14 cellular contexts compared by ENCODE assay signal in the genomic region with DNA sequence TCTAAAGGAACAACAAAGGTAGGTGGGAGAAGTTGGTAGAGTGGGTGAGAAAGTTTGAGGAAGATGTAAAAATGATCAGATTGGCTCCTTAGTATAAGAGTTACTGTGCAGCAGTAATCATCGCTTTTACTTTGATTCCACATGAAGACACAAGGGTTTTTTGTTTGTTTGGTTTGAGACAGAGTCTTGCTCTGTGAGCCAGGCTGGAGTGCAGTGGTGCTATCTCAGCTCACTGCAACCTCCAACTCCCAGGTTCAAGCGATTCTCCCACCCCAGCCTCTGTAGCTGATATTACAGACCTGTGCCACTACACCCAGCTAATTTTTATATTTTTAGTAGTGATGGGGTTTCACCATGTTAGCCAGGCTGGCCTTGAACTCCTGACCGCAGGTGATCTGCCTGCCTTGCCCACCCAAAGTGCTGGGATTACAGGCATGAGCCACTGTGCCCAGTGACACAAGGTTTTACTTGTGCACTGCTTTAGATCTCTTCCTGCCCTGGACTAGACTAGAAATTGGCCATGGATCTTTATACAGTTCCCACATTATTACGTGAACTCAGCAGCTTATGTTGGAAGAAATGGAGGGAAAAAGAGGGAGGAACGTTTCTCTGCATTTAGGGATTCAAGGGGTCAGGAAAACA. TPM values are rescaled to one million over a fixed set of nuclear protein-coding genes. Genes with fewer than 3 reads are reported as not detected.
DNase-seq lines count a peak whose midpoint lies in the region; ATAC-seq and TF ChIP-seq lines count a peak whose summit lies in the region.
"Had no signal": no experiment of that assay in that cellular context is flagged by ENCODE, and none has a peak within 500 bp of the region (broad histone marks: within the 10 kb centered on the region; RNA-seq: fewer than 3 reads in every experiment).

No MANE protein-coding gene starts in this region.

- H3K4me1 ChIP-seq in Panc1 (ENCODE audit: control insufficient read depth, insufficient read depth, low read length) (peaks cover 24% of the 10 kb centered on the region), vagina (peaks cover 94% of the 10 kb centered on the region)

- no peaks in the 10 kb centered on the region for H3K27me3 Mint-ChIP-seq in T-helper 2 cell treated with Interferon-gamma antibody and Interleukin-4, amounts not matched to agents 5 μg/mL and 100 μg/mL, for 36 hours (ENCODE audit: low read depth)
- H3K27me3 Mint-ChIP-seq: activated B cell treated with CpG ODN at 0.5 μM for 24 hours had no signal

- H3K36me3 Mint-ChIP-seq in T-helper 2 cell treated with Interferon-gamma antibody and Interleukin-4, amounts not matched to agents 5 μg/mL and 100 μg/mL, for 36 hours (ENCODE audit: low read depth): peaks cover 15% of the 10 kb centered on the region

- no peaks in the 10 kb centered on the region for H3K9me3 Mint-ChIP-seq in T-helper 2 cell treated with Interferon-gamma antibody and Interleukin-4, amounts not matched to agents 5 μg/mL and 100 μg/mL, for 36 hours
- H3K9me3 Mint-ChIP-seq: activated B cell treated with CpG ODN at 0.5 μM for 24 hours, CD14-positive monocyte, nephron had no signal

- H3K4me3 ChIP-seq in Panc1 (ENCODE audit: low read depth in 2 of 2, low read length in 2 of 2) (no peak overlapping the region), vagina (no peak overlapping the region)

- BruUV-seq in Panc1 (replicated peaks; lab: Mats Ljungman, UMichigan): no TSS peak

- DNase-seq in T-helper 2 cell treated with Interferon-gamma antibody and Interleukin-4, amounts not matched to agents 5 μg/mL and 100 μg/mL, for 36 hours (ENCODE audit: low spot score): no peak
- DNase-seq in T-helper 2 cell (no peak), Panc1 (ENCODE audit: low read depth, low spot score) (no peak), putamen (ENCODE audit: low spot score) (peak; percentile 3), NCI-H146 (lab: John Stamatoyannopoulos, UW) (no peak), vagina (ENCODE audit: extremely low spot score in 2 of 2) (no peak)
- DNase-seq: activated B cell treated with CpG ODN at 0.5 μM for 24 hours; central memory CD4-positive, alpha-beta T cell; GOT3; stimulated activated CD4-positive, alpha-beta T cell treated with anti-CD3 and anti-CD28 coated beads, Interleukin-15, amount 100 ng/mL, for 24 hours had no signal

- POLR2A ChIA-PET in Panc1 (lab: Charles Lee): interaction anchor here (0.6 kb wide), 1 partner anchor 11 kb away, joined by 4 read pairs; a partner anchor contains a TSS

- in situ Hi-C loops in Panc1 (cut with HindIII; ENCODE audit: low pct_unique_long_range_greater_than_20kb, low sequenced_read_pairs): no loop called here

- intact Hi-C loops in Panc1 (cut with micrococcal nuclease; ENCODE audit: unreplicated experiment) (no loop called here), vagina (cut with DNase I) (no loop called here)

- no peak for TF ChIP-seq POLR2A in vagina (IDR thresholded peaks at IDR 0.05)

- TF ChIP-seq CTCF in Panc1 (IDR thresholded peaks at IDR 0.05) (no peak), vagina (IDR thresholded peaks at IDR 0.05) (no peak)

- H3K27ac ChIP-seq in Panc1 (ENCODE audit: low read length): no peak overlapping the region
- peak overlapping the region; percentile 34 for H3K27ac ChIP-seq in cingulate gyrus (ENCODE audit: low read depth, low read length)
- no peak overlapping the region for H3K27ac ChIP-seq in vagina

- H3K27ac Mint-ChIP-seq in T-helper 2 cell treated with Interferon-gamma antibody and Interleukin-4, amounts not matched to agents 5 μg/mL and 100 μg/mL, for 36 hours: peak overlapping the region; percentile 7
- H3K27ac Mint-ChIP-seq: activated B cell treated with CpG ODN at 0.5 μM for 24 hours had no signal

- ATAC-seq in Panc1 (0 out of 2 replicates have a peak, but pooled peaks have one; percentile 43), HG02981 (IDR thresholded peaks at IDR 0.05; ENCODE audit: unreplicated experiment) (no peak)

- H3K36me3 ChIP-seq in Panc1 (ENCODE audit: control insufficient read depth, insufficient read depth, low read length) (peaks cover 11% of the 10 kb centered on the region; the same call in 1 of the 2 replicates), vagina (peaks cover 0 to 11% of the 10 kb centered on the region in 2 donors)

- H3K4me3 Mint-ChIP-seq in T-helper 2 cell treated with Interferon-gamma antibody and Interleukin-4, amounts not matched to agents 5 μg/mL and 100 μg/mL, for 36 hours: no peak overlapping the region
- H3K4me3 Mint-ChIP-seq: activated B cell treated with CpG ODN at 0.5 μM for 24 hours, CD14-positive monocyte, nephron had no signal

- H3K27me3 ChIP-seq in Panc1 (ENCODE audit: control insufficient read depth, insufficient read depth, low read length) (no peaks in the 10 kb centered on the region), vagina (no peaks in the 10 kb centered on the region)

- CTCF ChIA-PET in Panc1 (lab: Charles Lee): no interaction called here

- H3K4me1 Mint-ChIP-seq in T-helper 2 cell treated with Interferon-gamma antibody and Interleukin-4, amounts not matched to agents 5 μg/mL and 100 μg/mL, for 36 hours (ENCODE audit: low read depth): peaks cover 32% of the 10 kb centered on the region

- H3K9me3 ChIP-seq in Panc1 (ENCODE audit: control insufficient read depth, insufficient read depth, low read depth, low read length) (no peaks in the 10 kb centered on the region), vagina (no peaks in the 10 kb centered on the region)

RNA-seq across cellular contexts. Expression of a gene that starts 10.7 kb away (rescaled TPM):
- total RNA-seq in Panc1 (2021; ENCODE audit: unreplicated experiment) (110 TPM), vagina (51.8 TPM)
- 92.6 TPM for polyA plus RNA-seq in Panc1 (2012; ENCODE audit: insufficient read length)

RNA-seq across cellular contexts. Expression of a gene that starts 29.3 kb away (rescaled TPM):
- total RNA-seq in Panc1 (2021; ENCODE audit: unreplicated experiment): 12.7 TPM
- 18.5 TPM for polyA plus RNA-seq in Panc1 (2012; ENCODE audit: insufficient read length)
- 8.6 TPM for total RNA-seq in vagina
